ENCODE assay signal across 12 cellular contexts in genomic region chr5:1005904-1006655, GRCh38. TPM values are rescaled to one million over a fixed set of nuclear protein-coding genes. Genes with fewer than 3 reads are reported as not detected.
DNase-seq lines count a peak whose midpoint lies in the region; ATAC-seq and TF ChIP-seq lines count a peak whose summit lies in the region.
"Had no signal": no experiment of that assay in that cellular context is flagged by ENCODE, and none has a peak within 500 bp of the region (broad histone marks: within the 10 kb centered on the region; RNA-seq: fewer than 3 reads in every experiment).

No MANE protein-coding gene starts in this region.

- H4K8ac ChIP-seq in mesenchymal stem cell (ENCODE audit: low read length), result no peak overlapping the region

- H3K79me1 ChIP-seq in mesenchymal stem cell (replicated peaks; ENCODE audit: low read length, poor library complexity, severe bottlenecking), result no peaks in the 10 kb centered on the region

- H3K14ac ChIP-seq in mesenchymal stem cell (ENCODE audit: low read length in 2 of 2), result no peak overlapping the region

- in situ Hi-C loops in transverse colon (cut with MboI; ENCODE audit: low pct_ligation_motif_present in 1 of 4, low pct_unique_long_range_greater_than_20kb in 1 of 4, low sequenced_read_pairs in 3 of 4), result loop anchor here in 1 of 4 donors (25.0 kb wide), 1 partner anchor 131 kb away; no protein-coding TSS in a partner anchor

- 95% methylated on average over 13 of the region's 13 CpGs for WGBS in mesenchymal stem cell
- 97% methylated on average over 13 of the region's 13 CpGs; no CpG with 5 or more reads in 1 of the 2 donors for WGBS in transverse colon (ENCODE audit: low coverage in 1 of 2), 2 donors

- no peak for TF ChIP-seq EP300 in transverse colon (IDR thresholded peaks at IDR 0.05; ENCODE audit: low read depth)

- H2AFZ ChIP-seq in mesenchymal stem cell (ENCODE audit: low read depth, low read length), result no peak overlapping the region

- peaks cover 22% of the 10 kb centered on the region for H3K4me1 ChIP-seq in mesenchymal stem cell (ENCODE audit: control insufficient read depth, insufficient read depth, low read depth, low read length)
- H3K4me1 ChIP-seq in transverse colon, result peaks cover 4 to 36% (median 31%) of the 10 kb centered on the region in 4 donors

- H3K18ac ChIP-seq in mesenchymal stem cell (ENCODE audit: low read depth in 1 of 2, low read length in 2 of 2), result no peak overlapping the region

- H4K91ac ChIP-seq in mesenchymal stem cell (ENCODE audit: low read length), result peak overlapping the region; percentile 49

- intact Hi-C loops in transverse colon (cut with DNase I; ENCODE audit: low total_unique reads), result no loop called here

- H3K27me3 ChIP-seq in mesenchymal stem cell (ENCODE audit: control insufficient read depth in 1 of 2, insufficient read depth in 1 of 2, low read length in 2 of 2) (peaks cover 79 to 80% of the 10 kb centered on the region in 2 experiments), transverse colon (peaks cover 65% of the 10 kb centered on the region)

- H3K27ac Mint-ChIP-seq in activated naive CD4-positive, alpha-beta T cell treated with anti-CD3 and anti-CD28 coated beads, Interleukin-2, amount 10 ng/mL, durations not matched to agents 7 days and 5 days, result no peak overlapping the region

- H3K4me2 ChIP-seq in mesenchymal stem cell (ENCODE audit: low read length, poor library complexity, severe bottlenecking), result no peak overlapping the region

- H3K4me1 Mint-ChIP-seq in activated naive CD4-positive, alpha-beta T cell treated with anti-CD3 and anti-CD28 coated beads, Interleukin-2, amount 10 ng/mL, durations not matched to agents 7 days and 5 days, result peaks cover 46% of the 10 kb centered on the region

- no peak overlapping the region for H2BK120ac ChIP-seq in mesenchymal stem cell (ENCODE audit: low read depth, low read length)

- no peak for TF ChIP-seq POLR2A in transverse colon (IDR thresholded peaks at IDR 0.05)

- H3K4ac ChIP-seq in mesenchymal stem cell (ENCODE audit: low read depth in 1 of 2, low read length in 2 of 2), result no peak overlapping the region

- no peak for ATAC-seq in HG02798 (IDR thresholded peaks at IDR 0.05; ENCODE audit: poor library complexity, unreplicated experiment)

- no peak for TF ChIP-seq CTCF in transverse colon (IDR thresholded peaks at IDR 0.05)

- H2AK5ac ChIP-seq in mesenchymal stem cell (ENCODE audit: low read length, severe bottlenecking), result no peak overlapping the region

- no peaks in the 10 kb centered on the region for H3K9me3 ChIP-seq in mesenchymal stem cell (ENCODE audit: control insufficient read depth, low read length)
- no peaks in the 10 kb centered on the region for H3K9me3 ChIP-seq in transverse colon

- CTCF ChIA-PET in activated naive CD4-positive, alpha-beta T cell treated with anti-CD3 and anti-CD28 coated beads, Interleukin-2, amount 10 ng/mL, durations not matched to agents 7 days and 5 days (lab: Charles Lee), result interaction anchor here (0.7 to 1.8 kb wide), 5 partner anchors 34 to 123 kb away, joined by 3 to 5 read pairs (median 3); no protein-coding TSS in a partner anchor

- no peak overlapping the region for H2BK5ac ChIP-seq in mesenchymal stem cell (ENCODE audit: low read depth, low read length, poor library complexity, severe bottlenecking)

- H3K9ac ChIP-seq in mesenchymal stem cell (ENCODE audit: low read length), result no peak overlapping the region

- peak overlapping the region; percentile 30 for H3K4me3 Mint-ChIP-seq in activated naive CD4-positive, alpha-beta T cell treated with anti-CD3 and anti-CD28 coated beads, Interleukin-2, amount 10 ng/mL, durations not matched to agents 7 days and 5 days

- no peaks in the 10 kb centered on the region for H3K36me3 Mint-ChIP-seq in activated naive CD4-positive, alpha-beta T cell treated with anti-CD3 and anti-CD28 coated beads, Interleukin-2, amount 10 ng/mL, durations not matched to agents 7 days and 5 days

- H3K4me3 ChIP-seq in mesenchymal stem cell (ENCODE audit: insufficient read depth in 1 of 2, low read depth in 1 of 2, low read length in 2 of 2) (no peak overlapping the region), transverse colon (no peak overlapping the region)

- H3K23ac ChIP-seq in mesenchymal stem cell (ENCODE audit: low read length in 2 of 2), result no peak overlapping the region

- H3K27ac ChIP-seq in mesenchymal stem cell (ENCODE audit: low read length, poor library complexity, severe bottlenecking) (no peak overlapping the region), transverse colon (no peak overlapping the region)
- H3K27ac ChIP-seq: SK-N-MC had no signal

- H3K9me3 Mint-ChIP-seq in activated naive CD4-positive, alpha-beta T cell treated with anti-CD3 and anti-CD28 coated beads, Interleukin-2, amount 10 ng/mL, durations not matched to agents 7 days and 5 days, result no peaks in the 10 kb centered on the region

- DNase-seq in activated naive CD4-positive, alpha-beta T cell treated with anti-CD3 and anti-CD28 coated beads, Interleukin-2, amount 10 ng/mL, durations not matched to agents 7 days and 5 days, result peak; percentile 16
- DNase-seq in activated naive CD4-positive, alpha-beta T cell treated with Interleukin-2 at 50 U/mL for 16 hours, result no peak
- DNase-seq in activated naive CD4-positive, alpha-beta T cell treated with anti-CD3 and anti-CD28 coated beads, Interleukin-2, amount 50 U/mL, for 16 hours, result peak; percentile 6
- DNase-seq in mesenchymal stem cell (no peak), transverse colon (peak; percentile 5), OCI-M2 (lab: John Stamatoyannopoulos, UW; ENCODE audit: unreplicated experiment) (no peak), H4 (ENCODE audit: low spot score) (no peak)
- DNase-seq: AML-193, HCEC 1CT, NCI-H510A treated with DMSO at 0.1 percent for 48 hours had no signal

- H3K36me3 ChIP-seq in mesenchymal stem cell (ENCODE audit: control insufficient read depth in 1 of 2, insufficient read depth in 2 of 2, low read depth in 1 of 2, low read length in 2 of 2) (no peaks in the 10 kb centered on the region), transverse colon (no peaks in the 10 kb centered on the region)

- peaks cover 98% of the 10 kb centered on the region for H3K27me3 Mint-ChIP-seq in activated naive CD4-positive, alpha-beta T cell treated with anti-CD3 and anti-CD28 coated beads, Interleukin-2, amount 10 ng/mL, durations not matched to agents 7 days and 5 days

- H2BK12ac ChIP-seq in mesenchymal stem cell (ENCODE audit: low read length in 2 of 2), result peak overlapping the region in 1 of 2 experiments; percentile 10

- H2BK15ac ChIP-seq in mesenchymal stem cell (ENCODE audit: low read depth, poor library complexity, severe bottlenecking), result peak overlapping the region; percentile 5

RNA-seq across cellular contexts. Expression of gene NKD2, which starts 2.5 kb away (rescaled TPM):
- polyA plus RNA-seq in mesenchymal stem cell (2013, experiment 1 of 2), result 6.5 TPM
- 6.2 TPM for polyA plus RNA-seq in mesenchymal stem cell (2013, experiment 2 of 2)
- total RNA-seq in transverse colon, result under 1 TPM in 2 of 4 donors, not detected in 2; 0.41 to 0.80 TPM
- total RNA-seq in H4 (2014; rRNA removed; shearing (Covaris generic)), result 0.43 and 2.8 TPM in 2 replicates

Comparison
In these comparisons a context has a peak if more than half of its experiments do, and no peak if none do; other contexts are left out.
1. DNase-seq: peak in activated naive CD4-positive, alpha-beta T cell treated with anti-CD3 and anti-CD28 coated beads, Interleukin-2, amount 10 ng/mL, durations not matched to agents 7 days and 5 days (single experiment), activated naive CD4-positive, alpha-beta T cell treated with anti-CD3 and anti-CD28 coated beads, Interleukin-2, amount 50 U/mL, for 16 hours (single experiment) and transverse colon (single experiment); none in activated naive CD4-positive, alpha-beta T cell treated with Interleukin-2 at 50 U/mL for 16 hours (single experiment), mesenchymal stem cell (single experiment), OCI-M2 (single experiment) and H4 (single experiment).